In genomic region chr9:124758691-124759090, GRCh38 we compare ENCODE assay signal across 20 cellular contexts. TPM values are rescaled to one million over a fixed set of nuclear protein-coding genes. Genes with fewer than 3 reads are reported as not detected.
DNase-seq lines count a peak whose midpoint lies in the region; ATAC-seq and TF ChIP-seq lines count a peak whose summit lies in the region.
"Had no signal": no experiment of that assay in that cellular context is flagged by ENCODE, and none has a peak within 500 bp of the region (broad histone marks: within the 10 kb centered on the region; RNA-seq: fewer than 3 reads in every experiment).

No MANE protein-coding gene starts in this region.

- POLR2A ChIA-PET in Panc1 (lab: Charles Lee) = no interaction called here

- H3K27me3 Mint-ChIP-seq in GM23338 (ENCODE audit: insufficient read depth, low read depth, poor library complexity) = peaks cover 6% of the 10 kb centered on the region
- H3K27me3 Mint-ChIP-seq in endothelial cell (ENCODE audit: unreplicated experiment) = peaks cover 6% of the 10 kb centered on the region

- no peaks in the 10 kb centered on the region for H3K36me3 ChIP-seq in GM23338 (ENCODE audit: insufficient read depth)
- H3K36me3 ChIP-seq in Panc1 (ENCODE audit: control insufficient read depth, insufficient read depth, low read length) = no peaks in the 10 kb centered on the region
- no peaks in the 10 kb centered on the region for H3K36me3 ChIP-seq in thyroid gland
- H3K36me3 ChIP-seq in psoas muscle (ENCODE audit: insufficient read depth in 1 of 2, low read depth in 1 of 2) = no peaks in the 10 kb centered on the region
- H3K36me3 ChIP-seq: breast epithelium, Peyer's patch, sigmoid colon, tibial artery had no signal

- in situ Hi-C loops in Panc1 (cut with HindIII; ENCODE audit: low pct_unique_long_range_greater_than_20kb, low sequenced_read_pairs) = no loop called here

- ATAC-seq in GM23338 (no peak), Panc1 (no peak), psoas muscle (no peak)
- ATAC-seq: HepG2 had no signal

- H3K79me2 ChIP-seq in GM23338 (replicated peaks; ENCODE audit: insufficient read depth) = peaks cover 60% of the 10 kb centered on the region

- CTCF ChIA-PET in Panc1 (lab: Charles Lee) = no interaction called here

- no peaks in the 10 kb centered on the region for H4K20me1 ChIP-seq in GM23338 (replicated peaks; ENCODE audit: insufficient read depth)

- H3K27me3 ChIP-seq in GM23338 (ENCODE audit: insufficient read depth) = no peaks in the 10 kb centered on the region
- H3K27me3 ChIP-seq in Panc1 (ENCODE audit: control insufficient read depth, insufficient read depth, low read length) = no peaks in the 10 kb centered on the region
- no peaks in the 10 kb centered on the region for H3K27me3 ChIP-seq in thyroid gland
- H3K27me3 ChIP-seq in psoas muscle (ENCODE audit: insufficient read depth in 3 of 3, low read length in 2 of 3) = no peaks in the 10 kb centered on the region
- H3K27me3 ChIP-seq: Peyer's patch had no signal

- no peaks in the 10 kb centered on the region for H3F3A ChIP-seq in GM23338 (replicated peaks; ENCODE audit: low read depth)

- DNase-seq in GM23338 (ENCODE audit: low spot score) (no peak), Panc1 (ENCODE audit: low read depth, low spot score) (no peak), endothelial cell (ENCODE audit: low spot score) (no peak), thyroid gland (no peak), psoas muscle (no peak), retina (no peak), COR-L47 (lab: John Stamatoyannopoulos, UW) (no peak)
- DNase-seq: activated CD4-positive, alpha-beta T cell treated with anti-CD3 and anti-CD28 coated beads, Interleukin-2, amount 10 ng/mL, durations not matched to agents 24 days and 14 days; Calu3; cortex of kidney; foreskin fibroblast; NCI-H82; occipital lobe; Peyer's patch; sigmoid colon; stimulated activated naive CD4-positive, alpha-beta T cell had no signal

- intact Hi-C loops in Panc1 (cut with micrococcal nuclease; ENCODE audit: unreplicated experiment) (no loop called here), thyroid gland (cut with DNase I) (no loop called here), psoas muscle (cut with DNase I) (no loop called here)

- H3K4me3 Mint-ChIP-seq in GM23338 = peak overlapping the region; percentile 71
- H3K4me3 Mint-ChIP-seq in endothelial cell (ENCODE audit: unreplicated experiment) = peak overlapping the region; percentile 85
- H3K4me3 Mint-ChIP-seq: activated CD4-positive, alpha-beta T cell treated with anti-CD3 and anti-CD28 coated beads, Interleukin-2, amount 10 ng/mL, durations not matched to agents 24 days and 14 days had no signal

- TF ChIP-seq POLR2A in thyroid gland (IDR thresholded peaks at IDR 0.05) = no peak

- peak overlapping the region; percentile 97 for H3K27ac Mint-ChIP-seq in GM23338
- peak overlapping the region; percentile 98 for H3K27ac Mint-ChIP-seq in endothelial cell (ENCODE audit: unreplicated experiment)
- H3K27ac Mint-ChIP-seq: activated CD4-positive, alpha-beta T cell treated with anti-CD3 and anti-CD28 coated beads, Interleukin-2, amount 10 ng/mL, durations not matched to agents 24 days and 14 days; activated T-helper 2 cell treated with anti-CD3 and anti-CD28 coated beads, Interferon-gamma antibody, Interleukin-2, Interleukin-4, amounts not matched to agents 10 μg/mL and 5 μg/mL and 100 μg/mL, durations not matched to agents 14 hours and 24 hours and 36 hours had no signal

- H3K9me3 ChIP-seq in Panc1 (ENCODE audit: control insufficient read depth, insufficient read depth, low read depth, low read length) (no peaks in the 10 kb centered on the region), thyroid gland (no peaks in the 10 kb centered on the region), psoas muscle (no peaks in the 10 kb centered on the region)
- H3K9me3 ChIP-seq: breast epithelium, Peyer's patch, sigmoid colon, tibial artery had no signal

- no peaks in the 10 kb centered on the region for H3K9me2 ChIP-seq in GM23338 (ENCODE audit: insufficient read depth)

- peak overlapping the region; percentile 84 for H3K27ac ChIP-seq in GM23338 (ENCODE audit: low read depth)
- peak overlapping the region; percentile 20; the same call in 1 of the 2 replicates for H3K27ac ChIP-seq in Panc1 (ENCODE audit: low read length)
- peak overlapping the region in 2 of 3 donors; percentile 20 to 34 for H3K27ac ChIP-seq in thyroid gland
- H3K27ac ChIP-seq in psoas muscle = no peak overlapping the region
- H3K27ac ChIP-seq: breast epithelium, Peyer's patch, sigmoid colon, tibial artery had no signal

- TF ChIP-seq CTCF in GM23338 (conservative IDR thresholded peaks at IDR 0.05; ENCODE audit: low read depth in 2 of 2) = no peak
- TF ChIP-seq CTCF in Panc1 (IDR thresholded peaks at IDR 0.05) = no peak
- TF ChIP-seq CTCF in endothelial cell (IDR thresholded peaks at IDR 0.05; ENCODE audit: unreplicated experiment) = no peak
- no peak for TF ChIP-seq CTCF in thyroid gland (IDR thresholded peaks at IDR 0.05)
- TF ChIP-seq CTCF in psoas muscle (IDR thresholded peaks at IDR 0.05) = no peak

- H3K4me1 ChIP-seq in GM23338 (ENCODE audit: insufficient read depth) (peaks cover 73% of the 10 kb centered on the region), Panc1 (ENCODE audit: control insufficient read depth, insufficient read depth, low read length) (peaks cover 50% of the 10 kb centered on the region), thyroid gland (peaks cover 60 to 76% of the 10 kb centered on the region in 2 donors), psoas muscle (no peaks in the 10 kb centered on the region)
- H3K4me1 ChIP-seq: Peyer's patch, tibial artery had no signal

- H3K4me3 ChIP-seq in GM23338 = peak overlapping the region; percentile 46
- no peak overlapping the region for H3K4me3 ChIP-seq in Panc1 (ENCODE audit: low read depth in 2 of 2, low read length in 2 of 2)
- H3K4me3 ChIP-seq in thyroid gland (replicated peaks in 1 of 3) = no peak overlapping the region
- no peak overlapping the region for H3K4me3 ChIP-seq in psoas muscle
- H3K4me3 ChIP-seq: breast epithelium, Peyer's patch, tibial artery had no signal

- no peaks in the 10 kb centered on the region for H3K9me3 Mint-ChIP-seq in GM23338
- no peaks in the 10 kb centered on the region for H3K9me3 Mint-ChIP-seq in endothelial cell (ENCODE audit: unreplicated experiment)
- H3K9me3 Mint-ChIP-seq: activated CD4-positive, alpha-beta T cell treated with anti-CD3 and anti-CD28 coated beads, Interleukin-2, amount 10 ng/mL, durations not matched to agents 24 days and 14 days; activated T-helper 2 cell treated with anti-CD3 and anti-CD28 coated beads, Interferon-gamma antibody, Interleukin-2, Interleukin-4, amounts not matched to agents 10 μg/mL and 5 μg/mL and 100 μg/mL, durations not matched to agents 14 hours and 24 hours and 36 hours had no signal

- BruUV-seq in Panc1 (replicated peaks; lab: Mats Ljungman, UMichigan) = no TSS peak

- H3K4me2 ChIP-seq in GM23338 = peak overlapping the region; percentile 72

- H3K4me1 Mint-ChIP-seq in GM23338 (peaks cover 89% of the 10 kb centered on the region), endothelial cell (ENCODE audit: unreplicated experiment) (peaks cover 69% of the 10 kb centered on the region)

- H3K36me3 Mint-ChIP-seq in GM23338 (ENCODE audit: low read depth) (no peaks in the 10 kb centered on the region), endothelial cell (ENCODE audit: low read depth, unreplicated experiment) (no peaks in the 10 kb centered on the region)

- H2AFZ ChIP-seq in GM23338 = no peak overlapping the region

TF ChIP-seq in GM23338, 12 proteins besides CTCF, POLR2A, EP300 and RAD21:
- TF ChIP-seq JUNB (IDR thresholded peaks at IDR 0.05; ENCODE audit: unreplicated experiment) = no peak
- TF ChIP-seq EZH2 (IDR thresholded peaks at IDR 0.05; ENCODE audit: low read depth, unreplicated experiment) = no peak
- no peak for TF ChIP-seq POLR2AphosphoS5 (IDR thresholded peaks at IDR 0.05; ENCODE audit: low read depth)
- TF ChIP-seq STAT1 (IDR thresholded peaks at IDR 0.05; ENCODE audit: unreplicated experiment) = no peak
- no peak for TF ChIP-seq NANOG (IDR thresholded peaks at IDR 0.05; ENCODE audit: borderline replicate concordance)

RNA-seq across cellular contexts. Expression of gene NR6A1, which starts 12.4 kb away (rescaled TPM):
- total RNA-seq in GM23338 (2014; rRNA removed; shearing (Covaris generic)) = 125 and 139 TPM in 2 replicates
- polyA plus RNA-seq in GM23338 (2016; fragmentation: Nextera tagmentation; extraction: Ambion mirVana) = 40.9 and 44.2 TPM in 2 replicates
- total RNA-seq in Panc1 (2021; ENCODE audit: unreplicated experiment) = 7.6 TPM
- 2.5 TPM for polyA plus RNA-seq in Panc1 (2012; ENCODE audit: insufficient read length)
- total RNA-seq in endothelial cell (ENCODE audit: unreplicated experiment) = 63.8 TPM
- 10 to 100 TPM; 15.3 to 25.0 (median 19.3) TPM for total RNA-seq in thyroid gland
- total RNA-seq in psoas muscle = 1 to 10 TPM in 3 of 4 donors, under 1 TPM in 1; 0.54 to 2.6 (median 1.6) TPM
- polyA plus RNA-seq in psoas muscle = under 1 TPM; 0.32 to 0.70 (median 0.39) TPM

RNA-seq across cellular contexts. Expression of gene OLFML2A, which starts 18.2 kb away (rescaled TPM):
- 6.4 and 6.7 TPM in 2 replicates for total RNA-seq in GM23338 (2014; rRNA removed; shearing (Covaris generic))
- 1.1 TPM in 2 replicates for polyA plus RNA-seq in GM23338 (2016; fragmentation: Nextera tagmentation; extraction: Ambion mirVana)
- total RNA-seq in Panc1 (2021; ENCODE audit: unreplicated experiment) = 44.5 TPM
- 34.5 TPM for polyA plus RNA-seq in Panc1 (2012; ENCODE audit: insufficient read length)
- 18.2 TPM for total RNA-seq in endothelial cell (ENCODE audit: unreplicated experiment)
- 10 to 100 TPM; 40.7 to 64.3 (median 50.2) TPM for total RNA-seq in thyroid gland
- total RNA-seq in psoas muscle = 10 to 100 TPM in 3 of 4 donors, 1 to 10 TPM in 1; 7.1 to 30.3 (median 13.2) TPM
- polyA plus RNA-seq in psoas muscle = 1 to 10 TPM; 3.0 to 5.1 (median 4.0) TPM
- total RNA-seq: activated CD4-positive, alpha-beta T cell treated with anti-CD3 and anti-CD28 coated beads, Interleukin-2, amount 10 ng/mL, durations not matched to agents 24 days and 14 days; activated T-helper 2 cell treated with anti-CD3 and anti-CD28 coated beads, Interferon-gamma antibody, Interleukin-2, Interleukin-4, amounts not matched to agents 10 μg/mL and 5 μg/mL and 100 μg/mL, durations not matched to agents 14 hours and 24 hours and 36 hours had no signal
